Comparison of ENCODE assay signal across 9 cellular contexts in the genomic region with DNA sequence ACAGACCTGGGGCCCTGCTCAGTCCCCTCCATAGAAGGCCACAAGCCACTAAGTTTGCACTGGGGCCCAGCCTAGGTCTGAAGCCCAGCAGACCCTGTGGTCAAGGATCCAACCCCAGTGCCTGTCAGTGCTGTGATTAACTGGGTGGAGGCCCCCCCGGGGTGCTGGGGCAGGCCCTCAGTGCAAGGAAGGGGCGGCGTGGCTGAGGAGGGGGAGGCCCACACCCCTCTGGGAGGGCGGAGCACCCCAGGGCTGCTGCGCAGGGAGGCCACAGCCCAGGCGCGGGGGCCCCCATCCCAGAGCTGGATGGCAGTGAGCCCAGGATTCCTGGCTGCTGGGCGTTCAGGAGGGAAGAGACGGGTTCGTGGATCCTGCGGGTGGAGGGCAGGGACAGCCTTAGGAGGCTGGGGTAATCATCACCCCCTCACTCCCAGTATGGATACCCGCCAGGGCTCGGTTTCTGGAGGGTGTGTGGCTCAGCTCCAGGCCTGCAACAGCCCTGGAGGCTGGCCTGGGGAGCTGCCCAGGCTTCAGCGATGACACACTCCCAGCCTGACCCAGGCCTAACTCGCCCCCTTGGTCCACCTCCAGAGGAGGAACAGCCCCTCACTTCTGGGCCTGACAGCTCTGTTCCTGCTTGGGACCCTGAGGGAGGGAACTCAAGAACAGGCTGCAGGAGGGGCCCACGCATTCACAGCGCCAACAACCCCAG. TPM values are rescaled to one million over a fixed set of nuclear protein-coding genes. Genes with fewer than 3 reads are reported as not detected.
DNase-seq lines count a peak whose midpoint lies in the region; ATAC-seq, FAIRE-seq and TF ChIP-seq lines count a peak whose summit lies in the region.
"Had no signal": no experiment of that assay in that cellular context is flagged by ENCODE, and none has a peak within 500 bp of the region (broad histone marks: within the 10 kb centered on the region; RNA-seq: fewer than 3 reads in every experiment).

No MANE protein-coding gene starts in this region.

- TF ChIP-seq POLR2A in adrenal gland (IDR thresholded peaks at IDR 0.05): no peak

- H3K36me3 ChIP-seq in adrenal gland (replicated peaks in 1 of 2): peaks cover 0 to 25% of the 10 kb centered on the region in 2 donors
- H3K36me3 ChIP-seq in small intestine (ENCODE audit: control insufficient read depth in 2 of 2, insufficient read depth in 2 of 2, low read length in 2 of 2): peaks cover 4 to 7% of the 10 kb centered on the region in 2 donors

- no peaks in the 10 kb centered on the region for H3K9me3 ChIP-seq in adrenal gland (replicated peaks in 1 of 3)
- H3K9me3 ChIP-seq in small intestine (ENCODE audit: control insufficient read depth, low read depth): no peaks in the 10 kb centered on the region
- H3K9me3 ChIP-seq: SJSA1 had no signal

- FAIRE-seq in small intestine (lab: Jason Lieb, UNC) (no peak), RCC 7860 (lab: Jason Lieb, UNC) (no peak)

- intact Hi-C loops in adrenal gland (cut with DNase I): no loop called here
- intact Hi-C loops in left ventricle myocardium superior (cut with micrococcal nuclease): no loop called here

- 31 to 69% (median 35%) methylated on average over 3 to 17 of the region's 17 CpGs for WGBS in adrenal gland, 4 donors
- 48 to 70% (median 58%) methylated on average over 14 to 17 of the region's 17 CpGs for WGBS in small intestine, 3 donors

- TF ChIP-seq CTCF in adrenal gland (IDR thresholded peaks at IDR 0.05): no peak

- peak overlapping the region in 1 of 4 donors; percentile 29 for H3K4me3 ChIP-seq in adrenal gland
- no peak overlapping the region for H3K4me3 ChIP-seq in small intestine (ENCODE audit: low read depth in 1 of 2, low read length in 2 of 2)
- H3K4me3 ChIP-seq: SJSA1 had no signal

- ATAC-seq in left ventricle myocardium superior (peak; percentile 68), GM19023 (IDR thresholded peaks at IDR 0.05; ENCODE audit: unreplicated experiment) (no peak), HG02973 (IDR thresholded peaks at IDR 0.05; ENCODE audit: unreplicated experiment) (no peak)

- peak; percentile 77 for DNase-seq in EH (ENCODE audit: low read depth)
- DNase-seq in adrenal gland: peak; percentile 48 to 73 (median 71)
- DNase-seq in left ventricle myocardium superior: peak; percentile 81
- DNase-seq in putamen (ENCODE audit: low spot score): peak; percentile 70
- no peak for DNase-seq in small intestine
- no peak for DNase-seq in RCC 7860 (ENCODE audit: low spot score)

- peaks cover 6 to 25% of the 10 kb centered on the region in 2 donors for H3K4me1 ChIP-seq in adrenal gland (replicated peaks in 1 of 2)
- H3K4me1 ChIP-seq in small intestine (ENCODE audit: control insufficient read depth in 2 of 2, insufficient read depth in 1 of 2, low read depth in 1 of 2, low read length in 1 of 2): no peaks in the 10 kb centered on the region
- H3K4me1 ChIP-seq: SJSA1 had no signal

- H3K27me3 ChIP-seq in adrenal gland: no peaks in the 10 kb centered on the region
- H3K27me3 ChIP-seq in small intestine (ENCODE audit: control insufficient read depth in 2 of 2, insufficient read depth in 2 of 2, low read length in 2 of 2): no peaks in the 10 kb centered on the region
- H3K27me3 ChIP-seq: SJSA1 had no signal

- H3K27ac ChIP-seq in adrenal gland (peak overlapping the region in 4 of 5 donors; percentile 50 to 90 (median 67)), small intestine (ENCODE audit: low read depth in 1 of 2, low read length in 1 of 2) (peak overlapping the region in 1 of 2 donors; percentile 72)
- H3K27ac ChIP-seq: SJSA1 had no signal

RNA-seq across cellular contexts. Expression of gene GJC2, which starts 0.9 kb away (rescaled TPM):
- 1 to 10 TPM in 7 of 8 donors, under 1 TPM in 1; 0.87 to 4.1 (median 1.3) TPM for total RNA-seq in adrenal gland
- polyA plus RNA-seq in adrenal gland: 1 to 10 TPM in 2 of 3 donors, under 1 TPM in 1; 0.05 to 2.1 (median 1.8) TPM
- total RNA-seq in left ventricle myocardium superior: 1.7 TPM
- 1 to 10 TPM in 1 of 3 donors, under 1 TPM in 1, not detected in 1; 0.27 to 1.4 TPM for polyA plus RNA-seq in small intestine

RNA-seq across cellular contexts. Expression of gene GUK1, which starts 10.5 kb away (rescaled TPM):
- total RNA-seq in adrenal gland: 100 to 1,000 TPM; 162 to 427 (median 236) TPM
- polyA plus RNA-seq in adrenal gland: 100 to 1,000 TPM in 2 of 3 donors, 10 to 100 TPM in 1; 42.3 to 414 (median 388) TPM
- 175 TPM for total RNA-seq in left ventricle myocardium superior
- 100 to 1,000 TPM; 401 to 595 (median 519) TPM for polyA plus RNA-seq in small intestine

RNA-seq across cellular contexts. Expression of gene IBA57, which starts 15.0 kb away (rescaled TPM):
- 10 to 100 TPM; 10.7 to 40.6 (median 17.8) TPM for total RNA-seq in adrenal gland
- polyA plus RNA-seq in adrenal gland: 1 to 10 TPM; 1.4 to 3.8 (median 2.9) TPM
- total RNA-seq in left ventricle myocardium superior: 11.2 TPM
- polyA plus RNA-seq in small intestine: 1 to 10 TPM; 2.0 to 7.1 (median 4.9) TPM

RNA-seq across cellular contexts. Expression of gene MRPL55, which starts 41.5 kb away (rescaled TPM):
- total RNA-seq in adrenal gland (100 to 1,000 TPM in 2 of 8 donors, 10 to 100 TPM in 6; 56.4 to 120 (median 70.8) TPM), left ventricle myocardium superior (58.6 TPM)
- polyA plus RNA-seq in adrenal gland (100 to 1,000 TPM in 2 of 3 donors, 10 to 100 TPM in 1; 25.1 to 309 (median 303) TPM), small intestine (100 to 1,000 TPM in 2 of 3 donors, 10 to 100 TPM in 1; 87.3 to 148 (median 106) TPM)

RNA-seq across cellular contexts. Expression of gene C1orf35, which starts 47.5 kb away (rescaled TPM):
- total RNA-seq in adrenal gland (10 to 100 TPM in 6 of 8 donors, 1 to 10 TPM in 2; 8.0 to 24.8 (median 15.4) TPM), left ventricle myocardium superior (10.5 TPM)
- polyA plus RNA-seq in adrenal gland (10 to 100 TPM in 2 of 3 donors, 1 to 10 TPM in 1; 5.0 to 42.0 (median 36.0) TPM), small intestine (10 to 100 TPM; 15.4 to 18.1 (median 16.0) TPM)

Comparison
In these comparisons a context has a peak if more than half of its experiments do, and no peak if none do; other contexts are left out.
1. DNase-seq: peak in EH (single experiment), adrenal gland (7 of 7), left ventricle myocardium superior (single experiment) and putamen (single experiment); none in small intestine (single experiment) and RCC 7860 (single experiment).